ENCODE assay signal across 14 cellular contexts in genomic region chr3:115062412-115062956, GRCh38.
A peak's percentile ranks its signal among the peaks of the same experiment; 100 is the strongest.
DNase-seq lines count a peak whose midpoint lies in the region; ATAC-seq and TF ChIP-seq lines count a peak whose summit lies in the region.
"Had no signal": no experiment of that assay in that cellular context is flagged by ENCODE, and none has a peak within 500 bp of the region (broad histone marks: within the 10 kb centered on the region; RNA-seq: fewer than 3 reads in every experiment).

No MANE protein-coding gene starts in this region.

- H4K20me1 ChIP-seq in PC-9 (ENCODE audit: insufficient read depth): no peaks in the 10 kb centered on the region

- H3K4me2 ChIP-seq in PC-9: 0 out of 2 replicates have a peak overlapping the region, but pooled peaks have one; percentile 3

- DNase-seq in BJ (ENCODE audit: low read depth) (peak; percentile 32), PC-9 (peak in 1 of 2 experiments; percentile 59), dedifferentiated amniotic fluid mesenchymal stem cell (ENCODE audit: extremely low spot score) (peak; percentile 35), myocyte (ENCODE audit: low read depth) (peak; percentile 39), uterus (no peak), epidermal melanocyte (ENCODE audit: insufficient read length, low spot score) (no peak), omental fat pad (ENCODE audit: low spot score) (no peak)
- DNase-seq: activated CD4-positive, alpha-beta T cell treated with anti-CD3 and anti-CD28 coated beads for 4 hours; GOT3; NCI-H1048; NCI-H2227 treated with DMSO at 0.1 percent for 48 hours; psoas muscle; stimulated activated CD4-positive, alpha-beta T cell treated with anti-CD3 and anti-CD28 coated beads, Interleukin-1b, Interleukin-23, amount 100 ng/mL, for 48 hours had no signal

- TF ChIP-seq POLR2A in uterus (IDR thresholded peaks at IDR 0.05): no peak

- H3K4me3 ChIP-seq in BJ (ENCODE audit: low read depth, low read length): no peak overlapping the region
- H3K4me3 ChIP-seq in PC-9: no peak overlapping the region
- no peak overlapping the region for H3K4me3 ChIP-seq in uterus
- H3K4me3 ChIP-seq: psoas muscle had no signal

- no peak for TF ChIP-seq CTCF in BJ (IDR thresholded peaks at IDR 0.05; ENCODE audit: insufficient read depth, low read depth, low read length)
- no peak for TF ChIP-seq CTCF in PC-9 (conservative IDR thresholded peaks at IDR 0.05)
- TF ChIP-seq CTCF in uterus (IDR thresholded peaks at IDR 0.05): no peak
- no peak for TF ChIP-seq CTCF in omental fat pad (IDR thresholded peaks at IDR 0.05)

- H2AFZ ChIP-seq in PC-9: no peak overlapping the region

- ATAC-seq in GM21447 (IDR thresholded peaks at IDR 0.05; ENCODE audit: unreplicated experiment) (no peak), omental fat pad (ENCODE audit: low FRiP score) (no peak)
- ATAC-seq: psoas muscle had no signal

- CTCF ChIA-PET in BJ (lab: Yijun Ruan, JAX): no interaction called here
- CTCF ChIA-PET in PC-9 (lab: Charles Lee): interaction anchor here (1.1 kb wide), 1 partner anchor 29 kb away, joined by 3 read pairs; no protein-coding TSS in a partner anchor

- intact Hi-C loops in PC-9 (cut with micrococcal nuclease; ENCODE audit: unreplicated experiment) (no loop called here), uterus (cut with DNase I; ENCODE audit: low total_unique reads) (no loop called here)

- H3K27me3 ChIP-seq in BJ (ENCODE audit: control insufficient read depth, insufficient read depth, low read length): no peaks in the 10 kb centered on the region
- H3K27me3 ChIP-seq in PC-9 (ENCODE audit: insufficient read depth, low read depth): no peaks in the 10 kb centered on the region
- no peaks in the 10 kb centered on the region for H3K27me3 ChIP-seq in uterus

- H3K9me3 ChIP-seq in PC-9 (ENCODE audit: insufficient read depth, low read depth) (no peaks in the 10 kb centered on the region), uterus (no peaks in the 10 kb centered on the region)
- H3K9me3 ChIP-seq: psoas muscle had no signal

- BruUV-seq in PC-9 (replicated peaks; lab: Mats Ljungman, UMichigan): no TSS peak

- no peaks in the 10 kb centered on the region for H3K79me2 ChIP-seq in PC-9 (ENCODE audit: low read depth)

- H3K36me3 ChIP-seq in BJ (ENCODE audit: control insufficient read depth, insufficient read depth, low read length) (no peaks in the 10 kb centered on the region), PC-9 (ENCODE audit: low read depth) (no peaks in the 10 kb centered on the region), uterus (no peaks in the 10 kb centered on the region)

- H3F3A ChIP-seq in PC-9 (ENCODE audit: insufficient read depth, low read depth): no peaks in the 10 kb centered on the region

- H3K27ac ChIP-seq in PC-9 (no peak overlapping the region), uterus (no peak overlapping the region)
- H3K27ac ChIP-seq: psoas muscle had no signal

- no peaks in the 10 kb centered on the region for H3K9me2 ChIP-seq in PC-9 (ENCODE audit: insufficient read depth)

- H3K4me1 ChIP-seq in PC-9 (replicated peaks; ENCODE audit: insufficient read depth) (peaks cover 7% of the 10 kb centered on the region), uterus (no peaks in the 10 kb centered on the region)

- POLR2A ChIA-PET in BJ (lab: Charles Lee): no interaction called here
- POLR2A ChIA-PET in PC-9 (lab: Charles Lee; ENCODE audit: unreplicated experiment): no interaction called here

Comparison
In these comparisons a context has a peak if more than half of its experiments do, and no peak if none do; other contexts are left out.
1. DNase-seq: peak in BJ (single experiment), dedifferentiated amniotic fluid mesenchymal stem cell (single experiment) and myocyte (single experiment); none in uterus (0 of 2), epidermal melanocyte (single experiment) and omental fat pad (single experiment).